19 cellular contexts compared by ENCODE assay signal in the genomic region with DNA sequence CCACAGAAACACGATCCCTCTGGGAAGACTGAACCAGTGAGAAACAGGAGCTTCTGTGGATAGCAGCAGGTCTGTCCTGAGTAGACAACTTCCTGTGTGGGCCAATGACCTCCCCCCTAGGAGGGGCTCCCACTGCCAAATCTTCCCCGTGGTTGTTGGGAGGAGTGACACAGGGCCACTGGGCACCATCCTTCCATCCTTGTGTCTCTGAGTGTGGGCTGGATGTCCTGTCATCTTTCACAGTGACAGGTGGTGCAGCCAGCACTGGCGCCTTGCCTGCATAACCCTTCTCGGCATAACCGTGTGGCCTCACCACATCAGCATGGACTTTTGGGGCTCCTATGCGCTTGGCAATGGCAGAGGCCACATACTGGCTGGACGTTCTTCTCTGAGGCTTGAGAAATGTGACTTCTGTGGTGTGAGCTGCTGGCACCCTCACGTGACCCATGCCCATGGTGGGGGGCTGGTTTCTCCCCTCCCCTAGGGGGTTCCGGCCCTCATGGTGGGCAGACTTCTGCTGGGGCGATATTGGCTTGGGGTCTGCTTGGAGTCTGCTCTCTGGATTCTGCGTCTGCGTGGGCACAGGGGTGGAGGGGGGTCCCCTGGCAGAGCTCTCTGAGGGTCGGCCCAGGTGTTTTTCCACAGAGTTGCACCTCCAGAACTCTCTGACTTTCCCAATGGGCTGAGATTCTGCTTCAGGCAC.
DNase-seq lines count a peak whose midpoint lies in the region; ATAC-seq, FAIRE-seq and TF ChIP-seq lines count a peak whose summit lies in the region.
"Had no signal": no experiment of that assay in that cellular context is flagged by ENCODE, and none has a peak within 500 bp of the region (broad histone marks: within the 10 kb centered on the region; RNA-seq: fewer than 3 reads in every experiment).

No MANE protein-coding gene starts in this region.

- no peaks in the 10 kb centered on the region for H3K27me3 Mint-ChIP-seq in Calu3 (ENCODE audit: unreplicated experiment)
- H3K27me3 Mint-ChIP-seq: B cell had no signal

- H3K27me3 ChIP-seq in H1 (replicated peaks in 1 of 4; ENCODE audit: control insufficient read depth in 3 of 4, extremely low read depth in 1 of 4, insufficient read depth in 3 of 4, low read length in 3 of 4), result no peaks in the 10 kb centered on the region
- no peaks in the 10 kb centered on the region for H3K27me3 ChIP-seq in psoas muscle (ENCODE audit: insufficient read depth in 3 of 3, low read length in 2 of 3)

- H4K91ac ChIP-seq in H1 (replicated peaks; ENCODE audit: insufficient read length, low read length), result no peak overlapping the region

- TF ChIP-seq EP300 in H1 (IDR thresholded peaks at IDR 0.05; ENCODE audit: borderline replicate concordance in 1 of 2, low read depth in 2 of 2, low read length in 2 of 2), result no peak

- peaks cover 10% of the 10 kb centered on the region for H3K36me3 Mint-ChIP-seq in Calu3 (ENCODE audit: insufficient read depth, unreplicated experiment)
- H3K36me3 Mint-ChIP-seq: CD4-positive, alpha-beta memory T cell had no signal

- H3K4me3 ChIP-seq in H1 (ENCODE audit: extremely low read depth in 1 of 4, insufficient read depth in 2 of 4, low read depth in 3 of 4, low read length in 4 of 4) (no peak overlapping the region), psoas muscle (no peak overlapping the region)
- H3K4me3 ChIP-seq: GM23248 had no signal

- no peak overlapping the region for H3K14ac ChIP-seq in H1 (ENCODE audit: insufficient read length)

- H3K27ac ChIP-seq in H1 (ENCODE audit: low read depth, low read length), result no peak overlapping the region
- peak overlapping the region; percentile 67 for H3K27ac ChIP-seq in psoas muscle
- H3K27ac ChIP-seq: KMS-11 had no signal

- peak overlapping the region; percentile 35; the same call in 1 of the 2 replicates for H2BK5ac ChIP-seq in H1 (ENCODE audit: low read depth, low read length)

- peak; percentile 60 to 89 (median 81) for ATAC-seq in psoas muscle

- no peak overlapping the region for H2BK120ac ChIP-seq in H1 (replicated peaks; ENCODE audit: low read depth, low read length)

- no peak for DNase-seq in Calu3
- peak; percentile 70 for DNase-seq in H4 (ENCODE audit: low spot score)
- no peak for DNase-seq in H1 (ENCODE audit: low read depth in 1 of 2, low spot score in 2 of 2)
- peak; percentile 55 to 71 for DNase-seq in psoas muscle
- no peak for DNase-seq in NCI-H187 (lab: John Stamatoyannopoulos, UW)
- no peak for DNase-seq in KG1 (lab: John Stamatoyannopoulos, UW)
- DNase-seq in activated gamma-delta T cell treated with Interleukin-2 at 50 U/mL for 16 hours, result no peak
- DNase-seq: CD4-positive, alpha-beta memory T cell; DMS79 treated with DMSO at 0.1 percent for 48 hours; GF-D8; GM23248; HFFc6; NCI-H2029; NCI-H2171 treated with DMSO at 0.1 percent for 48 hours; NCI-H510A had no signal

- TF ChIP-seq RAD21 in H1 (IDR thresholded peaks at IDR 0.05 in 1 of 2, conservative IDR thresholded peaks at IDR 0.05 in 1 of 2; ENCODE audit: low read depth in 2 of 2, low read length in 2 of 2), result no peak

- H2BK20ac ChIP-seq in H1 (ENCODE audit: low read length), result no peak overlapping the region

- H4K20me1 ChIP-seq in H1 (replicated peaks in 1 of 2; ENCODE audit: control insufficient read depth in 1 of 2, insufficient read depth in 2 of 2, low read length in 2 of 2), result no peaks in the 10 kb centered on the region

- H3K4ac ChIP-seq in H1 (replicated peaks; ENCODE audit: insufficient read length, low read depth, low read length), result no peak overlapping the region

- no peak overlapping the region for H3K4me3 Mint-ChIP-seq in Calu3 (ENCODE audit: low read depth, unreplicated experiment)
- H3K4me3 Mint-ChIP-seq: B cell; CD4-positive, alpha-beta memory T cell; HFFc6 had no signal

- no peaks in the 10 kb centered on the region for H3K9me3 Mint-ChIP-seq in Calu3 (ENCODE audit: low read depth, unreplicated experiment)
- H3K9me3 Mint-ChIP-seq: CD4-positive, alpha-beta memory T cell; HFFc6 had no signal

- no peak overlapping the region for H3K23ac ChIP-seq in H1 (ENCODE audit: insufficient read length)

- H3K9me3 ChIP-seq in H1 (ENCODE audit: insufficient read depth in 2 of 2, low read depth in 1 of 2, low read length in 1 of 2) (no peaks in the 10 kb centered on the region), psoas muscle (no peaks in the 10 kb centered on the region)

- H3K56ac ChIP-seq in H1 (replicated peaks; ENCODE audit: insufficient read length, low read depth, low read length), result no peak overlapping the region

- no peaks in the 10 kb centered on the region for H3K79me1 ChIP-seq in H1 (ENCODE audit: low read depth, low read length)

- 0 out of 2 replicates have a peak, but pooled peaks cover 2% of the 10 kb centered on the region for H3K23me2 ChIP-seq in H1 (ENCODE audit: low read depth, low read length)

- H3K36me3 ChIP-seq in H1 (ENCODE audit: control insufficient read depth in 2 of 4, insufficient read depth in 4 of 4, low read length in 3 of 4), result peaks cover 0 to 33% (median 11%) of the 10 kb centered on the region in 4 experiments; a peak in 6 of 8 replicates
- H3K36me3 ChIP-seq in psoas muscle (ENCODE audit: insufficient read depth in 1 of 2, low read depth in 1 of 2), result no peaks in the 10 kb centered on the region

- POLR2A ChIA-PET in H1 (lab: Charles Lee; ENCODE audit: partially characterized antibody), result no interaction called here

- H3K4me2 ChIP-seq in H1 (ENCODE audit: insufficient read depth in 1 of 2, low read depth in 2 of 2, low read length in 2 of 2), result no peak overlapping the region
- H3K4me2 ChIP-seq: KMS-11 had no signal

- TF ChIP-seq CTCF in Calu3 (IDR thresholded peaks at IDR 0.05; ENCODE audit: unreplicated experiment), result no peak
- TF ChIP-seq CTCF in H1 (IDR thresholded peaks at IDR 0.05; ENCODE audit: control extremely low read depth in 1 of 3, insufficient read depth in 1 of 3, low read depth in 1 of 3, low read length in 3 of 3), result no peak
- TF ChIP-seq CTCF in psoas muscle (IDR thresholded peaks at IDR 0.05), result no peak

- no peak overlapping the region for H2BK12ac ChIP-seq in H1 (ENCODE audit: low read depth, low read length)

- H3K18ac ChIP-seq in H1 (ENCODE audit: extremely low read depth, low read length), result no peak overlapping the region

- no peak overlapping the region for H2BK15ac ChIP-seq in H1 (ENCODE audit: low read length)

- CTCF ChIA-PET in Calu3 (lab: Charles Lee), result no interaction called here
- CTCF ChIA-PET in H1 (lab: Charles Lee; ENCODE audit: partially characterized antibody), result interaction anchor here (0.5 to 1.1 kb wide), 4 partner anchors 113 to 400 kb away, joined by 3 to 4 read pairs (median 3); no protein-coding TSS in a partner anchor

- no peak overlapping the region for H2AFZ ChIP-seq in H1 (ENCODE audit: low read length)
- H2AFZ ChIP-seq: GM23248 had no signal

- no peak for FAIRE-seq in H1 (lab: Jason Lieb, UNC)
- FAIRE-seq: D721Med, RCC 7860 had no signal

- H3K4me1 Mint-ChIP-seq in Calu3 (ENCODE audit: low read depth, unreplicated experiment), result no peaks in the 10 kb centered on the region
- H3K4me1 Mint-ChIP-seq: B cell; CD4-positive, alpha-beta memory T cell had no signal

- no peak overlapping the region; the same call in 1 of the 2 replicates for H4K8ac ChIP-seq in H1 (ENCODE audit: extremely low read depth, insufficient read depth, low read length)

- WGBS in H1 (ENCODE audit: extremely low coverage in 1 of 2, insufficient coverage in 1 of 2, insufficient read length in 1 of 2, insufficient replicate concordance in 2 of 2, low coverage in 1 of 2, low lambda C conversion rate in 2 of 2, missing lambda C conversion rate in 1 of 2), 2 experiments, result 86% methylated on average over 13 of the region's 13 CpGs; no CpG with 5 or more reads in 1 of the 2 experiments
- 61 to 78% (median 66%) methylated on average over 13 of the region's 13 CpGs for WGBS in psoas muscle, 3 donors

- intact Hi-C loops in Calu3 (cut with micrococcal nuclease; ENCODE audit: unreplicated experiment), result no loop called here
- intact Hi-C loops in psoas muscle (cut with DNase I), result no loop called here

- H3K79me2 ChIP-seq in H1 (ENCODE audit: control insufficient read depth in 1 of 2, insufficient read depth in 2 of 2, low read length in 2 of 2), result no peaks in the 10 kb centered on the region

- H3K27ac Mint-ChIP-seq in Calu3 (ENCODE audit: unreplicated experiment), result peak overlapping the region; percentile 39
- H3K27ac Mint-ChIP-seq: B cell; CD4-positive, alpha-beta memory T cell had no signal

- H3K4me1 ChIP-seq in H1 (replicated peaks in 1 of 4; ENCODE audit: control insufficient read depth in 3 of 4, insufficient read depth in 4 of 4, low read length in 3 of 4) (no peaks in the 10 kb centered on the region; a peak in 1 of 7 replicates), psoas muscle (peaks cover 41% of the 10 kb centered on the region)

- TSS peak; percentile 83 for BruUV-seq in Calu3 (replicated peaks; lab: Mats Ljungman, UMichigan)

- no peak overlapping the region for H3K9ac ChIP-seq in H1 (replicated peaks in 1 of 4; ENCODE audit: extremely low read depth in 1 of 4, low read depth in 3 of 4, low read length in 3 of 4)
- H3K9ac ChIP-seq: GM23248, KMS-11 had no signal

- no peak for TF ChIP-seq POLR2A in H1 (IDR thresholded peaks at IDR 0.05; ENCODE audit: control extremely low read depth in 1 of 2, low read depth in 2 of 2, low read length in 2 of 2)

- no peak overlapping the region for H4K5ac ChIP-seq in H1 (ENCODE audit: insufficient read length, low read depth, low read length)

- no peak overlapping the region for H2AK5ac ChIP-seq in H1 (ENCODE audit: low read depth, low read length)

Comparison
In these comparisons a context has a peak if more than half of its experiments do, and no peak if none do; other contexts are left out.
1. DNase-seq: peak in H4 (single experiment) and psoas muscle (2 of 2); none in Calu3 (single experiment), H1 (0 of 2), NCI-H187 (0 of 2), KG1 (single experiment) and activated gamma-delta T cell treated with Interleukin-2 at 50 U/mL for 16 hours (single experiment).